27 cellular contexts compared by ENCODE assay signal in genomic region chr12:12436831-12437345, GRCh38.
A peak's percentile ranks its signal among the peaks of the same experiment; 100 is the strongest.
DNase-seq lines count a peak whose midpoint lies in the region; ATAC-seq, FAIRE-seq and TF ChIP-seq lines count a peak whose summit lies in the region.
"Had no signal": no experiment of that assay in that cellular context is flagged by ENCODE, and none has a peak within 500 bp of the region (broad histone marks: within the 10 kb centered on the region; RNA-seq: fewer than 3 reads in every experiment).

No MANE protein-coding gene starts in this region.

- DNase-seq in activated T-cell treated with anti-CD3 and anti-CD28 coated beads, Interleukin-2, amount 50 U/mL, for 72 hours = no peak
- no peak for DNase-seq in activated T-cell treated with anti-CD3 and anti-CD28 coated beads, Interleukin-2, amount 50 U/mL, for 1 hour
- peak; percentile 73 for DNase-seq in PC-3
- peak; percentile 37 for DNase-seq in bronchial epithelial cell (ENCODE audit: low read depth)
- DNase-seq in stimulated activated naive CD4-positive, alpha-beta T cell treated with Interleukin-2 at 50 U/mL for 16 hours (lab: John Stamatoyannopoulos, UW) = no peak
- no peak for DNase-seq in NCI-H1092 (lab: John Stamatoyannopoulos, UW)
- DNase-seq: activated CD4-positive, alpha-beta T cell treated with anti-CD3 and anti-CD28 coated beads, Interleukin-2, amount 10 ng/mL, durations not matched to agents 7 days and 5 days; activated naive CD4-positive, alpha-beta T cell; activated T-cell treated with anti-CD3 and anti-CD28 coated beads, Interleukin-2, amount 50 U/mL, for 24 hours; AML-193; DMS53; dorsolateral prefrontal cortex; H9; KG1; NCI-H2227 treated with DMSO at 0.1 percent for 48 hours; nephron progenitor cell; Peyer's patch; SHP77; stimulated activated CD4-positive, alpha-beta T cell treated with anti-CD3 and anti-CD28 coated beads, Interleukin-15, amount 100 ng/mL, for 24 hours; stimulated activated naive B cell treated with anti-CD40 and anti-IgM and Interleukin-4, amounts not matched to agents 10 μg/mL and 1 μg/mL and 100 μg/mL, for 72 hours; T-helper 9 cell; upper lobe of left lung had no signal

- no peaks in the 10 kb centered on the region for H4K20me1 ChIP-seq in PC-3 (ENCODE audit: low read length)

- peaks cover 16 to 32% of the 10 kb centered on the region in 2 donors for H3K36me3 Mint-ChIP-seq in activated T-cell treated with anti-CD3 and anti-CD28 coated beads, Interleukin-2, amount 50 U/mL, for 72 hours (ENCODE audit: insufficient read depth in 2 of 2)

- no TSS peak for BruUV-seq in PC-3 (replicated peaks; lab: Mats Ljungman, UMichigan)

- H3K4me1 ChIP-seq in PC-3 (ENCODE audit: insufficient read depth, low read length) = peaks cover 50% of the 10 kb centered on the region

- H3K9me2 ChIP-seq in PC-3 (replicated peaks; ENCODE audit: low read length) = no peaks in the 10 kb centered on the region

- H3K27me3 ChIP-seq in PC-3 (ENCODE audit: low read length) (no peaks in the 10 kb centered on the region), bronchial epithelial cell (ENCODE audit: control insufficient read depth, insufficient read depth, low read length) (no peaks in the 10 kb centered on the region)
- H3K27me3 ChIP-seq: dorsolateral prefrontal cortex, Peyer's patch, suprapubic skin, upper lobe of left lung had no signal

- CTCF ChIA-PET in PC-3 (lab: Charles Lee) = no interaction called here

- H3K27me3 Mint-ChIP-seq in activated T-cell treated with anti-CD3 and anti-CD28 coated beads, Interleukin-2, amount 50 U/mL, for 72 hours (ENCODE audit: low read depth) = no peaks in the 10 kb centered on the region
- H3K27me3 Mint-ChIP-seq: activated CD4-positive, alpha-beta T cell treated with anti-CD3 and anti-CD28 coated beads, Interleukin-2, amount 10 ng/mL, durations not matched to agents 7 days and 5 days; activated T-cell treated with anti-CD3 and anti-CD28 coated beads, Interleukin-2, amount 50 U/mL, for 24 hours; brain; stimulated activated naive B cell treated with anti-CD40 and anti-IgM and Interleukin-4, amounts not matched to agents 10 μg/mL and 1 μg/mL and 100 μg/mL, for 72 hours had no signal

- H3K27ac Mint-ChIP-seq in activated T-cell treated with anti-CD3 and anti-CD28 coated beads, Interleukin-2, amount 50 U/mL, for 72 hours = peak overlapping the region; percentile 78
- H3K27ac Mint-ChIP-seq: activated CD4-positive, alpha-beta T cell treated with anti-CD3 and anti-CD28 coated beads, Interleukin-2, amount 10 ng/mL, durations not matched to agents 7 days and 5 days; activated T-cell treated with anti-CD3 and anti-CD28 coated beads, Interleukin-2, amount 50 U/mL, for 24 hours; brain; H9; nephron progenitor cell; stimulated activated naive B cell treated with anti-CD40 and anti-IgM and Interleukin-4, amounts not matched to agents 10 μg/mL and 1 μg/mL and 100 μg/mL, for 72 hours had no signal

- no peak overlapping the region for H3K4me2 ChIP-seq in PC-3 (ENCODE audit: low read length)

- peaks cover 7% of the 10 kb centered on the region; the same call in 1 of the 2 replicates for H3K9me3 ChIP-seq in PC-3 (ENCODE audit: low read length)
- H3K9me3 ChIP-seq: Peyer's patch, suprapubic skin, upper lobe of left lung had no signal

- H2AFZ ChIP-seq in PC-3 (ENCODE audit: low read length) = no peak overlapping the region

- peak overlapping the region; percentile 87 for H3K27ac ChIP-seq in PC-3 (ENCODE audit: low read length)
- H3K27ac ChIP-seq: Peyer's patch, suprapubic skin had no signal

- peak overlapping the region; percentile 59 for H3K9ac ChIP-seq in PC-3 (ENCODE audit: low read length)

- intact Hi-C loops in PC-3 (cut with micrococcal nuclease) = loop anchor here (2.0 to 10.0 kb wide), 2 partner anchors 14 to 52 kb away; no protein-coding TSS in a partner anchor

- no peaks in the 10 kb centered on the region for H3F3A ChIP-seq in PC-3 (ENCODE audit: low read length, unreplicated experiment)

- H3K4me1 Mint-ChIP-seq in activated T-cell treated with anti-CD3 and anti-CD28 coated beads, Interleukin-2, amount 50 U/mL, for 72 hours (ENCODE audit: low read depth) = peaks cover 67% of the 10 kb centered on the region

- no peak for FAIRE-seq in bronchial epithelial cell (lab: Jason Lieb, UNC)
- FAIRE-seq: G401.6 had no signal

- peak overlapping the region in 1 of 2 donors; percentile 23 for H3K4me3 Mint-ChIP-seq in activated T-cell treated with anti-CD3 and anti-CD28 coated beads, Interleukin-2, amount 50 U/mL, for 72 hours
- H3K4me3 Mint-ChIP-seq: activated CD4-positive, alpha-beta T cell treated with anti-CD3 and anti-CD28 coated beads, Interleukin-2, amount 10 ng/mL, durations not matched to agents 7 days and 5 days; activated T-cell treated with anti-CD3 and anti-CD28 coated beads, Interleukin-2, amount 50 U/mL, for 24 hours; brain; H9; nephron progenitor cell; stimulated activated naive B cell treated with anti-CD40 and anti-IgM and Interleukin-4, amounts not matched to agents 10 μg/mL and 1 μg/mL and 100 μg/mL, for 72 hours had no signal

- no peak for TF ChIP-seq CTCF in PC-3 (conservative IDR thresholded peaks at IDR 0.05; ENCODE audit: low read depth, low read length)
- TF ChIP-seq CTCF in bronchial epithelial cell (IDR thresholded peaks at IDR 0.05; ENCODE audit: insufficient read depth, low read length, severe bottlenecking) = no peak

- no peaks in the 10 kb centered on the region for H3K79me2 ChIP-seq in PC-3 (ENCODE audit: low read length)

- H3K9me3 Mint-ChIP-seq in activated T-cell treated with anti-CD3 and anti-CD28 coated beads, Interleukin-2, amount 50 U/mL, for 72 hours = peaks cover 3 to 7% of the 10 kb centered on the region in 2 donors
- H3K9me3 Mint-ChIP-seq: H9 had no signal

- no peak overlapping the region for H3K4me3 ChIP-seq in PC-3 (ENCODE audit: low read length)
- H3K4me3 ChIP-seq in bronchial epithelial cell (ENCODE audit: low read depth, low read length) = no peak overlapping the region
- H3K4me3 ChIP-seq: dorsolateral prefrontal cortex, Peyer's patch, suprapubic skin, upper lobe of left lung had no signal

- ATAC-seq in activated T-cell treated with anti-CD3 and anti-CD28 coated beads, Interleukin-2, amount 50 U/mL, for 72 hours (replicated peaks in 1 of 2) = no peak
- ATAC-seq in PC-3 (peak; percentile 64), GM21528 (IDR thresholded peaks at IDR 0.05; ENCODE audit: low FRiP score, unreplicated experiment) (no peak), HG03521 (IDR thresholded peaks at IDR 0.05; ENCODE audit: unreplicated experiment) (no peak)
- ATAC-seq: stimulated activated naive B cell treated with anti-CD40 and anti-IgM and Interleukin-4, amounts not matched to agents 10 μg/mL and 1 μg/mL and 100 μg/mL, for 72 hours had no signal

- POLR2A ChIA-PET in PC-3 (lab: Charles Lee; ENCODE audit: unreplicated experiment) = no interaction called here

- H3K36me3 ChIP-seq in PC-3 (ENCODE audit: low read depth, low read length) (peaks cover 17% of the 10 kb centered on the region), bronchial epithelial cell (ENCODE audit: control insufficient read depth, insufficient read depth, low read length) (peaks cover 1% of the 10 kb centered on the region)
- H3K36me3 ChIP-seq: Peyer's patch, upper lobe of left lung had no signal

Comparison
In these comparisons a context has a peak if more than half of its experiments do, and no peak if none do; other contexts are left out.
1. DNase-seq: peak in PC-3 (single experiment) and bronchial epithelial cell (single experiment); none in activated T-cell treated with anti-CD3 and anti-CD28 coated beads, Interleukin-2, amount 50 U/mL, for 72 hours (0 of 2), activated T-cell treated with anti-CD3 and anti-CD28 coated beads, Interleukin-2, amount 50 U/mL, for 1 hour (single experiment), stimulated activated naive CD4-positive, alpha-beta T cell treated with Interleukin-2 at 50 U/mL for 16 hours (single experiment) and NCI-H1092 (single experiment).